ENCODE assay signal across 8 cellular contexts in the genomic region with DNA sequence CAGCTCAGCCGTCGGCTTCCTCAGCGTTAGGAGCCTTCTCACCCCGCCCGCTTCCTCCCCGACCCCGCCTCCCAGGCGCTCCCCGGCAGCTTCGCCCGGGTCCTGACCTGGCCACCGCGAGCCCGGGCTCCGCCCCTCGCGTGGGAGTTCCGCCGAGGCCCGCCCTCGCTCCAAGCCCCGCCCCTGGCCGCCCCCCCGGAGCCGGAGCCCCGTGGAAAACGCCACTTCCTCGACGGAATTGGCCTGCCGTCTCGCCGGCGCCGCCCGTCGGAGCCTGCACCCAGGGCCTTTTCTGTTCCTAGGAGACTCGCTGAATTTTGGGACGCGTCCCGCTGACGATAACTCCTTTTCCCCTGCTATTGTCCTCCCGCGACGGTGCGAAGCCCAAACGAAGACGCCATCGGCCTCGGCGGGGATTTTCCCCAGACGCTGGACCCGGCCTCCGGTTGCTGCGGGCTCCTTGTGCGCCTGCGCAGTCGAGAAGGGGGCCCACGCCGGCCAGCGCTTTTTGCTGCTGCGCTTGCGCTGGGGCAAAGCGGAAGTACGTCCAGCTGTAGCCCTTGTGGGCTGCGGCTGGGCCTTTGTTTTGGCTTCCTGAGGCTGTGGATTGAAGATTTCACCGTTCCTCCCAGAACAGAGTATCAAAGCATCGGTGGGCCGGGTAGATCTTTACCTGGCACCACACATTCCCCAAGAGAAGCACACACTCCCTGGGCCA. TPM values are rescaled to one million over a fixed set of nuclear protein-coding genes. Genes with fewer than 3 reads are reported as not detected.
DNase-seq lines count a peak whose midpoint lies in the region; ATAC-seq and TF ChIP-seq lines count a peak whose summit lies in the region.

No MANE protein-coding gene starts in this region.

- intact Hi-C loops in right lobe of liver (cut with DNase I): no loop called here

- peaks cover 0 to 42% (median 17%) of the 10 kb centered on the region in 4 donors for H3K4me1 ChIP-seq in right lobe of liver

- ATAC-seq in GM19372 (IDR thresholded peaks at IDR 0.05; ENCODE audit: low read depth, unreplicated experiment) (peak; percentile 83), HG03520 (IDR thresholded peaks at IDR 0.05; ENCODE audit: unreplicated experiment) (peak; percentile 58), right lobe of liver (peak; percentile 84 to 90 (median 88))

- peak; percentile 76 for TF ChIP-seq POLR2A in right lobe of liver (IDR thresholded peaks at IDR 0.05)

- H3K27me3 ChIP-seq in right lobe of liver: no peaks in the 10 kb centered on the region

- 0% methylated on average over 3 of the region's 68 CpGs for WGBS in right lobe of liver (ENCODE audit: insufficient coverage, low coverage, low lambda C conversion rate, missing lambda C conversion rate)

- H3K4me3 ChIP-seq in right lobe of liver: peak overlapping the region; percentile 58 to 66 (median 63)

- H3K36me3 ChIP-seq in right lobe of liver: peaks cover 0 to 33% (median 18%) of the 10 kb centered on the region in 4 donors

- H3K27ac ChIP-seq in C4-2B: peak overlapping the region; percentile 80
- peak overlapping the region; percentile 91 to 97 (median 94) for H3K27ac ChIP-seq in right lobe of liver

- no peaks in the 10 kb centered on the region for H3K9me3 ChIP-seq in right lobe of liver

- TF ChIP-seq CTCF in C4-2B (conservative IDR thresholded peaks at IDR 0.05): no peak
- no peak for TF ChIP-seq CTCF in right lobe of liver (IDR thresholded peaks at IDR 0.05)

- peak; percentile 72 for DNase-seq in NCI-H748 treated with DMSO at 0.1 percent for 48 hours (lab: John Stamatoyannopoulos, UW)
- DNase-seq in activated CD4-positive, alpha-beta T cell treated with anti-CD3 and anti-CD28 coated beads, Interleukin-2, amount 50 U/mL, for 4 hours: peak; percentile 92 to 94
- peak; percentile 96 for DNase-seq in dermis blood vessel endothelial cell
- peak; percentile 97 to 98 (median 97) for DNase-seq in right lobe of liver
- peak; percentile 93 for DNase-seq in stimulated activated CD4-positive, alpha-beta T cell treated with anti-CD3 and anti-CD28 coated beads, Interleukin-4, amount 100 ng/mL, for 24 hours

RNA-seq across cellular contexts. Expression of a gene that starts 10.0 kb away (rescaled TPM):
- total RNA-seq in dermis blood vessel endothelial cell (17.3 and 17.7 TPM in 2 replicates), right lobe of liver (10 to 100 TPM; 27.8 to 51.1 (median 41.9) TPM)

RNA-seq across cellular contexts. Expression of a gene that starts 14.8 kb away (rescaled TPM):
- 72.2 and 102 TPM in 2 replicates for total RNA-seq in dermis blood vessel endothelial cell
- 10 to 100 TPM; 21.1 to 34.1 (median 25.3) TPM for total RNA-seq in right lobe of liver

RNA-seq across cellular contexts. Expression of a gene that starts 37.1 kb away (rescaled TPM):
- 18.0 and 34.8 TPM in 2 replicates for total RNA-seq in dermis blood vessel endothelial cell
- total RNA-seq in right lobe of liver: 10 to 100 TPM; 11.2 to 32.9 (median 12.4) TPM

RNA-seq across cellular contexts. Expression of a gene that starts 38.6 kb away (rescaled TPM):
- total RNA-seq in dermis blood vessel endothelial cell (118 and 171 TPM in 2 replicates), right lobe of liver (10 to 100 TPM; 48.3 to 67.1 (median 60.9) TPM)

RNA-seq across cellular contexts. Expression of a gene that starts 57.1 kb away (rescaled TPM):
- total RNA-seq in dermis blood vessel endothelial cell (0.14 and 0.17 TPM in 2 replicates), right lobe of liver (under 1 TPM in 1 of 6 experiments, not detected in 5; 0.31 TPM)

Comparison
In these comparisons a context has a peak if more than half of its experiments do, and no peak if none do; other contexts are left out.
1. Peak in every context shown above with its lines: DNase-seq, ATAC-seq, H3K4me3 ChIP-seq and H3K27ac ChIP-seq.